In the genomic region with DNA sequence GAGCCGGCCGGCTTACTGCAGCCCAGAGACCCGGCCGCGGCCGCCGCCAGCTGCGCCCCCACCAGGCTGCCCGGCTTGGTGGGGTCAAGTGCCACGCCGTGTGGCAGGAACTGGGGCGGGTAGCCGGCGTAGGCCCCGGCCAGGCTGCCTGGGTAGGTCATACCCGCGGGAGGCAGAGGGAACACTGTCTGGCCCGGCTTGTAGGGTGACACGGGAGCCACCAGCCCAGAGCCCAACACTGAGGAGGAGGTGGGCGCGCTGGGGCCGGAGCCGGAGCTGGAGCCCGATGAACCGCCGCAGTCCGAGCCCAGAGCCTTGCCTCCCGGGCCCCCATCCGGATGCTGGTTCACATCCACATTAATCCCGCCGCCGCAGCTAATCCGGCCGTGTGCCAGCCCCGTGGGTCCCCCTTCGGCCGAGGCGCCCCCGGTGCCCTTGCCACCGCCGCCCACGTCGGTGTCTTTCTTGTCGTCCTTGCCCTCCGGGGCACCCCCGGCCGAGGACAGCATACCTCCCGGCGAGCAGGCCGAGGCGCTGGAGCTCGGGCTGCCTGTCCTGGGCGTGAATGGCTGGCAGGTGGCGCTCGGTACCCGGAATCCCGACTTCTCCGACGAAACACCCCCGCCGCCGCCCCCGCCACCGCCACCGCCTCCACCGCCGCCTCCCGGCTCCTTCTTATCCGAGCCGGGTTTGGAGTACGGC, we compare ENCODE assay signal across 8 cellular contexts. TPM values are rescaled to one million over a fixed set of nuclear protein-coding genes. Genes with fewer than 3 reads are reported as not detected.
A peak's percentile ranks its signal among the peaks of the same experiment; 100 is the strongest.
DNase-seq lines count a peak whose midpoint lies in the region; ATAC-seq and TF ChIP-seq lines count a peak whose summit lies in the region.

No MANE protein-coding gene starts in this region.

- no peak for TF ChIP-seq POLR2A in HCT116 (IDR thresholded peaks at IDR 0.05; ENCODE audit: borderline replicate concordance, extremely low read depth, insufficient read depth, insufficient read length)

- POLR2A ChIA-PET in CD8-positive, alpha-beta T cell (lab: Charles Lee) = no interaction called here
- POLR2A ChIA-PET in HCT116 (lab: Charles Lee) = interaction anchor here (0.7 to 1.2 kb wide), 2 partner anchors 688 to 904 kb away, joined by 3 read pairs; no protein-coding TSS in a partner anchor
- POLR2A ChIA-PET in activated naive CD8-positive, alpha-beta T cell treated with anti-CD3 and anti-CD28 coated beads, Interleukin-2, amount 10 ng/mL, durations not matched to agents 7 days and 5 days (lab: Charles Lee) = no interaction called here

- TF ChIP-seq CTCF in CD8-positive, alpha-beta T cell (IDR thresholded peaks at IDR 0.05) = no peak
- peak in 2 of 3 experiments; percentile 27 to 42; a peak in 1 of 6 replicates for TF ChIP-seq CTCF in HCT116 (IDR thresholded peaks at IDR 0.05 in 2 of 3, conservative IDR thresholded peaks at IDR 0.05 in 1 of 3; ENCODE audit: borderline replicate concordance in 1 of 3, insufficient read depth in 1 of 3, low read depth in 2 of 3, low read length in 2 of 3)

- peaks cover 42% of the 10 kb centered on the region for H3K27me3 Mint-ChIP-seq in CD8-positive, alpha-beta T cell (ENCODE audit: low read depth)
- peaks cover 62% of the 10 kb centered on the region for H3K27me3 Mint-ChIP-seq in activated naive CD8-positive, alpha-beta T cell treated with anti-CD3 and anti-CD28 coated beads, Interleukin-2, amount 10 ng/mL, durations not matched to agents 7 days and 5 days

- no peaks in the 10 kb centered on the region for H3K9me3 ChIP-seq in CD8-positive, alpha-beta T cell (ENCODE audit: low read length)
- H3K9me3 ChIP-seq in HCT116 (ENCODE audit: control insufficient read depth in 1 of 2, insufficient read depth in 1 of 2, low read depth in 1 of 2, low read length in 2 of 2) (no peaks in the 10 kb centered on the region), NT2/D1 (ENCODE audit: insufficient read depth, low read length) (no peaks in the 10 kb centered on the region)

- peaks cover 28% of the 10 kb centered on the region for H3K4me1 Mint-ChIP-seq in CD8-positive, alpha-beta T cell (ENCODE audit: low read depth)
- H3K4me1 Mint-ChIP-seq in activated naive CD8-positive, alpha-beta T cell treated with anti-CD3 and anti-CD28 coated beads, Interleukin-2, amount 10 ng/mL, durations not matched to agents 7 days and 5 days = peaks cover 19% of the 10 kb centered on the region

- peak overlapping the region; percentile 100 for H3K4me2 ChIP-seq in HCT116 (ENCODE audit: low read length)

- H3K9ac ChIP-seq in HCT116 (ENCODE audit: low read length) (peak overlapping the region; percentile 92), NT2/D1 (ENCODE audit: insufficient read length, low read depth) (peak overlapping the region; percentile 50)

- peak in 4 of 7 experiments; percentile 20 to 39 (median 30) for DNase-seq in CD8-positive, alpha-beta T cell
- DNase-seq in HCT116 (ENCODE audit: low read depth, low spot score) (no peak), NT2/D1 (ENCODE audit: low read depth, low spot score) (no peak), Right ventricle myocardium superior (peak; percentile 92), nucleus accumbens (lab: John Stamatoyannopoulos, UW) (peak in 45 of 56 donors; percentile 30 to 82 (median 58))
- DNase-seq in activated naive CD8-positive, alpha-beta T cell treated with anti-CD3 and anti-CD28 coated beads, Interleukin-2, amount 10 ng/mL, durations not matched to agents 7 days and 5 days = peak; percentile 72

- H3K4me1 ChIP-seq in CD8-positive, alpha-beta T cell (ENCODE audit: insufficient read depth, low read length) = peaks cover 21% of the 10 kb centered on the region
- H3K4me1 ChIP-seq in HCT116 (ENCODE audit: control insufficient read depth in 1 of 2, insufficient read depth in 2 of 2, low read length in 2 of 2) = peaks cover 21 to 58% of the 10 kb centered on the region in 2 experiments; a peak in 3 of 4 replicates
- H3K4me1 ChIP-seq in NT2/D1 (ENCODE audit: insufficient read depth, insufficient read length) = peaks cover 5% of the 10 kb centered on the region

- CTCF ChIA-PET in CD8-positive, alpha-beta T cell (lab: Charles Lee) = interaction anchor here (1.0 kb wide), 1 partner anchor 637 kb away, joined by 3 read pairs; no protein-coding TSS in a partner anchor
- CTCF ChIA-PET in HCT116 (lab: Charles Lee) = interaction anchor here (0.8 to 2.4 kb wide), 6 partner anchors 25 to 913 kb away, joined by 4 to 17 read pairs (median 5); no protein-coding TSS in a partner anchor

- peaks cover 58% of the 10 kb centered on the region for H3K79me2 ChIP-seq in HCT116 (ENCODE audit: insufficient read depth, low read length)

- RAD21 ChIA-PET in HCT116 (lab: Charles Lee; ENCODE audit: low non-redundant PET in 1 of 2, low total read pairs in 2 of 2, uncharacterized antibody in 2 of 2, unreplicated experiment in 2 of 2) = interaction anchor here in 1 of 2 experiments (0.7 kb wide), 1 partner anchor 635 kb away, joined by 3 read pairs; no protein-coding TSS in a partner anchor

- BruUV-seq in HCT116 (replicated peaks; lab: Mats Ljungman, UMichigan) = no TSS peak

- no peaks in the 10 kb centered on the region for H4K20me1 ChIP-seq in HCT116 (ENCODE audit: insufficient read depth)

- no peaks in the 10 kb centered on the region for H3K9me3 Mint-ChIP-seq in CD8-positive, alpha-beta T cell
- H3K9me3 Mint-ChIP-seq in activated naive CD8-positive, alpha-beta T cell treated with anti-CD3 and anti-CD28 coated beads, Interleukin-2, amount 10 ng/mL, durations not matched to agents 7 days and 5 days = no peaks in the 10 kb centered on the region

- intact Hi-C loops in CD8-positive, alpha-beta T cell (cut with DNase I, micrococcal nuclease) = loop anchor here in 1 of 2 experiments (2.0 to 5.0 kb wide), 2 partner anchors 638 to 1713 kb away; no protein-coding TSS in a partner anchor
- intact Hi-C loops in HCT116 (cut with micrococcal nuclease) = loop anchor here (5.0 kb wide), 1 partner anchor 703 kb away; no protein-coding TSS in a partner anchor
- intact Hi-C loops in Right ventricle myocardium superior (cut with DNase I) = loop anchor here (5.0 to 10.0 kb wide), 6 partner anchors 375 to 1605 kb away; no protein-coding TSS in a partner anchor

- no peak overlapping the region for H3K27ac Mint-ChIP-seq in CD8-positive, alpha-beta T cell
- no peak overlapping the region for H3K27ac Mint-ChIP-seq in activated naive CD8-positive, alpha-beta T cell treated with anti-CD3 and anti-CD28 coated beads, Interleukin-2, amount 10 ng/mL, durations not matched to agents 7 days and 5 days

- H3K4me3 ChIP-seq in CD8-positive, alpha-beta T cell (ENCODE audit: low read depth, low read length) = no peak overlapping the region
- H3K4me3 ChIP-seq in HCT116 (replicated peaks in 1 of 2; ENCODE audit: low read depth in 1 of 2, low read length in 2 of 2) = peak overlapping the region; percentile 93 to 96
- peak overlapping the region; percentile 50 for H3K4me3 ChIP-seq in NT2/D1 (ENCODE audit: insufficient read length, low read depth)

- no peaks in the 10 kb centered on the region for H3K9me2 ChIP-seq in HCT116 (ENCODE audit: insufficient read depth)

- no peak overlapping the region for H2AFZ ChIP-seq in HCT116 (ENCODE audit: low read depth, low read length, poor library complexity, severe bottlenecking)

- no peak overlapping the region for H3K27ac ChIP-seq in CD8-positive, alpha-beta T cell (ENCODE audit: low read depth, low read length)
- peak overlapping the region; percentile 97 for H3K27ac ChIP-seq in HCT116 (ENCODE audit: low read depth, low read length)

- H3K27me3 ChIP-seq in CD8-positive, alpha-beta T cell (ENCODE audit: insufficient read depth, low read length) = peaks cover 22% of the 10 kb centered on the region
- H3K27me3 ChIP-seq in HCT116 (ENCODE audit: insufficient read depth, low read length) (no peaks in the 10 kb centered on the region), NT2/D1 (ENCODE audit: insufficient read depth, insufficient read length) (peaks cover 88% of the 10 kb centered on the region)

- peak; percentile 41 for ATAC-seq in CD8-positive, alpha-beta T cell
- ATAC-seq in HCT116 (no peak), Right ventricle myocardium superior (ENCODE audit: poor library complexity) (peak; percentile 38), HG03460 (IDR thresholded peaks at IDR 0.05; ENCODE audit: unreplicated experiment) (no peak), GM21381 (IDR thresholded peaks at IDR 0.05; ENCODE audit: unreplicated experiment) (no peak)
- ATAC-seq in activated naive CD8-positive, alpha-beta T cell treated with anti-CD3 and anti-CD28 coated beads, Interleukin-2, amount 10 ng/mL, durations not matched to agents 7 days and 5 days (ENCODE audit: low read depth) = peak; percentile 28

- H3K4me3 Mint-ChIP-seq in CD8-positive, alpha-beta T cell = peak overlapping the region; percentile 77
- H3K4me3 Mint-ChIP-seq in activated naive CD8-positive, alpha-beta T cell treated with anti-CD3 and anti-CD28 coated beads, Interleukin-2, amount 10 ng/mL, durations not matched to agents 7 days and 5 days = peak overlapping the region; percentile 83

- no peaks in the 10 kb centered on the region for H3K36me3 ChIP-seq in CD8-positive, alpha-beta T cell (ENCODE audit: insufficient read depth, low read length)
- H3K36me3 ChIP-seq in HCT116 (ENCODE audit: control insufficient read depth in 1 of 2, insufficient read depth in 2 of 2, low read length in 2 of 2) (peaks cover 0 to 12% of the 10 kb centered on the region in 2 experiments; a peak in 2 of 4 replicates), NT2/D1 (ENCODE audit: insufficient read depth, insufficient read length, low read length) (no peaks in the 10 kb centered on the region)

- TF ChIP-seq RAD21 in HCT116 (IDR thresholded peaks at IDR 0.05; ENCODE audit: low read depth) = no peak

- no peaks in the 10 kb centered on the region for H3K36me3 Mint-ChIP-seq in CD8-positive, alpha-beta T cell
- peaks cover 4% of the 10 kb centered on the region for H3K36me3 Mint-ChIP-seq in activated naive CD8-positive, alpha-beta T cell treated with anti-CD3 and anti-CD28 coated beads, Interleukin-2, amount 10 ng/mL, durations not matched to agents 7 days and 5 days

TF ChIP-seq in HCT116, 20 proteins besides CTCF, POLR2A, EP300 and RAD21:
- TF ChIP-seq TCF7L2 (IDR thresholded peaks at IDR 0.05; ENCODE audit: borderline replicate concordance, extremely low read depth, insufficient read depth, insufficient read length) (peak; percentile 46), POLR2AphosphoS5 (IDR thresholded peaks at IDR 0.05; ENCODE audit: low read depth, low read length) (peak; percentile 20; the same call in 1 of the 2 replicates), YY1 (IDR thresholded peaks at IDR 0.05; ENCODE audit: extremely low read depth, insufficient replicate concordance, low read depth, low read length) (no peak), ZFX (IDR thresholded peaks at IDR 0.05) (peak; percentile 49)

RNA-seq across cellular contexts. Expression of a gene that starts 2.0 kb away (rescaled TPM):
- total RNA-seq in CD8-positive, alpha-beta T cell = not detected
- 30.4 TPM for total RNA-seq in HCT116 (2021; ENCODE audit: unreplicated experiment)
- 18.7 and 21.4 TPM in 2 replicates for polyA plus RNA-seq in HCT116 (2012)
- total RNA-seq in activated naive CD8-positive, alpha-beta T cell treated with anti-CD3 and anti-CD28 coated beads, Interleukin-2, amount 10 ng/mL, durations not matched to agents 7 days and 5 days = under 1 TPM; 0.23 to 0.42 TPM
- total RNA-seq in Right ventricle myocardium superior = 6.8 TPM

RNA-seq across cellular contexts. Expression of a gene that starts 31.8 kb away (rescaled TPM):
- not detected for total RNA-seq in CD8-positive, alpha-beta T cell
- 4.8 TPM for total RNA-seq in HCT116 (2021; ENCODE audit: unreplicated experiment)
- polyA plus RNA-seq in HCT116 (2012) = 4.3 and 4.8 TPM in 2 replicates
- not detected for total RNA-seq in activated naive CD8-positive, alpha-beta T cell treated with anti-CD3 and anti-CD28 coated beads, Interleukin-2, amount 10 ng/mL, durations not matched to agents 7 days and 5 days
- 26.3 TPM for total RNA-seq in Right ventricle myocardium superior

Comparison
In these comparisons a context has a peak if more than half of its experiments do, and no peak if none do; other contexts are left out.
1. ATAC-seq: peak in CD8-positive, alpha-beta T cell (single experiment), activated naive CD8-positive, alpha-beta T cell treated with anti-CD3 and anti-CD28 coated beads, Interleukin-2, amount 10 ng/mL, durations not matched to agents 7 days and 5 days (single experiment) and Right ventricle myocardium superior (single experiment); none in HCT116 (single experiment), HG03460 (single experiment) and GM21381 (single experiment).
2. DNase-seq: peak in CD8-positive, alpha-beta T cell (4 of 7), activated naive CD8-positive, alpha-beta T cell treated with anti-CD3 and anti-CD28 coated beads, Interleukin-2, amount 10 ng/mL, durations not matched to agents 7 days and 5 days (single experiment), Right ventricle myocardium superior (single experiment) and nucleus accumbens (45 of 56); none in HCT116 (single experiment) and NT2/D1 (single experiment).